ENCODE assay signal across 13 cellular contexts in genomic region chr19:1216756-1217155, GRCh38. TPM values are rescaled to one million over a fixed set of nuclear protein-coding genes. Genes with fewer than 3 reads are reported as not detected.
DNase-seq lines count a peak whose midpoint lies in the region; ATAC-seq, FAIRE-seq and TF ChIP-seq lines count a peak whose summit lies in the region.
"Had no signal": no experiment of that assay in that cellular context is flagged by ENCODE, and none has a peak within 500 bp of the region (broad histone marks: within the 10 kb centered on the region; RNA-seq: fewer than 3 reads in every experiment).

No MANE protein-coding gene starts in this region.

- TF ChIP-seq EP300 in transverse colon (IDR thresholded peaks at IDR 0.05; ENCODE audit: low read depth): no peak

- H3K36me3 ChIP-seq in keratinocyte (ENCODE audit: control insufficient read depth in 2 of 2, extremely low read depth in 1 of 2, insufficient read depth in 2 of 2, low read length in 2 of 2) (peaks cover 14 to 18% of the 10 kb centered on the region in 2 experiments), transverse colon (peaks cover 0 to 10% (median 0%) of the 10 kb centered on the region in 4 donors), MM.1S (replicated peaks; ENCODE audit: insufficient read depth, low read length) (no peaks in the 10 kb centered on the region)

- H3K4me1 ChIP-seq in keratinocyte (ENCODE audit: control insufficient read depth, extremely low read depth, insufficient read depth, low read length): peaks cover 38% of the 10 kb centered on the region
- peaks cover 37 to 70% (median 40%) of the 10 kb centered on the region in 4 donors for H3K4me1 ChIP-seq in transverse colon
- H3K4me1 ChIP-seq in MM.1S (ENCODE audit: low read length): no peaks in the 10 kb centered on the region

- H3K27ac Mint-ChIP-seq in stimulated activated naive CD8-positive, alpha-beta T cell treated with anti-CD3 and anti-CD28 coated beads, Interleukin-15, Interleukin-2, amounts not matched to agents 100 ng/mL and 50 ng/mL, for 24 hours: peak overlapping the region; percentile 55
- H3K27ac Mint-ChIP-seq in stimulated activated naive CD8-positive, alpha-beta T cell treated with anti-CD3 and anti-CD28 coated beads, Interleukin-15, amount 100 ng/mL, for 72 hours: peak overlapping the region in 1 of 2 donors; percentile 34

- no peak overlapping the region for H3K4me3 ChIP-seq in keratinocyte (ENCODE audit: control insufficient read depth in 2 of 3, extremely low read depth in 1 of 3, insufficient read depth in 2 of 3, low read depth in 1 of 3, low read length in 3 of 3)
- H3K4me3 ChIP-seq in transverse colon: no peak overlapping the region
- H3K4me3 ChIP-seq in MM.1S (ENCODE audit: low read length): no peak overlapping the region

- peaks cover 9% of the 10 kb centered on the region for H3K36me3 Mint-ChIP-seq in stimulated activated naive CD8-positive, alpha-beta T cell treated with anti-CD3 and anti-CD28 coated beads, Interleukin-15, Interleukin-2, amounts not matched to agents 100 ng/mL and 50 ng/mL, for 24 hours (ENCODE audit: low read depth)

- H3K4me1 Mint-ChIP-seq in stimulated activated naive CD8-positive, alpha-beta T cell treated with anti-CD3 and anti-CD28 coated beads, Interleukin-15, Interleukin-2, amounts not matched to agents 100 ng/mL and 50 ng/mL, for 24 hours (ENCODE audit: low read depth): peaks cover 16% of the 10 kb centered on the region
- peaks cover 33% of the 10 kb centered on the region for H3K4me1 Mint-ChIP-seq in stimulated activated naive CD8-positive, alpha-beta T cell treated with anti-CD3 and anti-CD28 coated beads, Interleukin-15, amount 100 ng/mL, for 72 hours

- H3K9ac ChIP-seq in keratinocyte (ENCODE audit: control insufficient read depth, extremely low read depth, insufficient read depth, low read length) (no peak overlapping the region), MM.1S (ENCODE audit: low read length) (no peak overlapping the region)

- DNase-seq in stimulated activated naive CD8-positive, alpha-beta T cell treated with anti-CD3 and anti-CD28 coated beads, Interleukin-15, amount 100 ng/mL, for 72 hours: no peak
- DNase-seq in keratinocyte (ENCODE audit: low read depth, low spot score) (no peak), transverse colon (no peak), MM.1S (no peak), GDM1 (lab: John Stamatoyannopoulos, UW) (no peak)
- DNase-seq: amniotic stem cell; DMS153; NCI-H1436 treated with DMSO at 0.1 percent for 48 hours; NCI-H69; stimulated activated CD4-positive, alpha-beta T cell treated with anti-CD3 and anti-CD28 coated beads, Interleukin-4, amount 100 ng/mL, for 1 hour; stimulated activated naive CD4-positive, alpha-beta T cell had no signal

- dilution Hi-C loops in keratinocyte (cut with MboI; ENCODE audit: extremely low pct_ligation_motif_present, low sequenced_read_pairs): no loop called here

- H3K9me3 ChIP-seq in keratinocyte (ENCODE audit: control insufficient read depth, low read depth, low read length): no peaks in the 10 kb centered on the region
- no peaks in the 10 kb centered on the region for H3K9me3 ChIP-seq in transverse colon
- no peaks in the 10 kb centered on the region for H3K9me3 ChIP-seq in MM.1S (replicated peaks; ENCODE audit: insufficient read depth, low read length)

- ATAC-seq in stimulated activated naive CD8-positive, alpha-beta T cell treated with anti-CD3 and anti-CD28 coated beads, Interleukin-15, amount 100 ng/mL, for 72 hours: no peak

- H3K27ac ChIP-seq in keratinocyte (ENCODE audit: control insufficient read depth, insufficient read depth, low read length) (peak overlapping the region; percentile 36), transverse colon (peak overlapping the region; percentile 57 to 88 (median 78)), MM.1S (ENCODE audit: low read length) (no peak overlapping the region)

- no peak for FAIRE-seq in keratinocyte (lab: Jason Lieb, UNC)

- H2AFZ ChIP-seq in keratinocyte (ENCODE audit: control insufficient read depth, low read length) (no peak overlapping the region), MM.1S (ENCODE audit: low read length) (no peak overlapping the region)

- H3K4me2 ChIP-seq in keratinocyte (ENCODE audit: control insufficient read depth, extremely low read depth, insufficient read depth, low read depth, low read length): no peak overlapping the region
- H3K4me2 ChIP-seq in MM.1S (ENCODE audit: low read depth, low read length): no peak overlapping the region

- H3K27me3 ChIP-seq in keratinocyte (ENCODE audit: control insufficient read depth, extremely low read depth, insufficient read depth, low read length) (no peaks in the 10 kb centered on the region), transverse colon (no peaks in the 10 kb centered on the region), MM.1S (replicated peaks; ENCODE audit: insufficient read depth, low read length) (no peaks in the 10 kb centered on the region)

- H3K27me3 Mint-ChIP-seq in stimulated activated naive CD8-positive, alpha-beta T cell treated with anti-CD3 and anti-CD28 coated beads, Interleukin-15, Interleukin-2, amounts not matched to agents 100 ng/mL and 50 ng/mL, for 24 hours: no peaks in the 10 kb centered on the region
- H3K27me3 Mint-ChIP-seq in stimulated activated naive CD8-positive, alpha-beta T cell treated with anti-CD3 and anti-CD28 coated beads, Interleukin-15, amount 100 ng/mL, for 72 hours: no peaks in the 10 kb centered on the region

- H3F3A ChIP-seq in MM.1S (ENCODE audit: insufficient read depth, low read length): no peaks in the 10 kb centered on the region

- no peaks in the 10 kb centered on the region for H3K9me2 ChIP-seq in MM.1S (replicated peaks; ENCODE audit: insufficient read depth, low read length)

- no peak overlapping the region for H3K4me3 Mint-ChIP-seq in stimulated activated naive CD8-positive, alpha-beta T cell treated with anti-CD3 and anti-CD28 coated beads, Interleukin-15, Interleukin-2, amounts not matched to agents 100 ng/mL and 50 ng/mL, for 24 hours
- H3K4me3 Mint-ChIP-seq in stimulated activated naive CD8-positive, alpha-beta T cell treated with anti-CD3 and anti-CD28 coated beads, Interleukin-15, amount 100 ng/mL, for 72 hours: no peak overlapping the region

- intact Hi-C loops in transverse colon (cut with DNase I; ENCODE audit: low total_unique reads): no loop called here

- no peaks in the 10 kb centered on the region for H3K9me3 Mint-ChIP-seq in stimulated activated naive CD8-positive, alpha-beta T cell treated with anti-CD3 and anti-CD28 coated beads, Interleukin-15, Interleukin-2, amounts not matched to agents 100 ng/mL and 50 ng/mL, for 24 hours
- no peaks in the 10 kb centered on the region for H3K9me3 Mint-ChIP-seq in stimulated activated naive CD8-positive, alpha-beta T cell treated with anti-CD3 and anti-CD28 coated beads, Interleukin-15, amount 100 ng/mL, for 72 hours

- no peak for TF ChIP-seq POLR2A in transverse colon (IDR thresholded peaks at IDR 0.05)

- peaks cover 5% of the 10 kb centered on the region for H4K20me1 ChIP-seq in keratinocyte (ENCODE audit: control insufficient read depth, extremely low read depth, insufficient read depth, low read length)
- peaks cover 3% of the 10 kb centered on the region; the same call in 1 of the 2 replicates for H4K20me1 ChIP-seq in MM.1S (ENCODE audit: insufficient read depth, low read length)

- H3K79me2 ChIP-seq in keratinocyte (ENCODE audit: control insufficient read depth, insufficient read depth, low read length): peaks cover 71% of the 10 kb centered on the region
- H3K79me2 ChIP-seq in MM.1S (ENCODE audit: low read length): peaks cover 70% of the 10 kb centered on the region

- in situ Hi-C loops in transverse colon (cut with MboI; ENCODE audit: low pct_ligation_motif_present in 1 of 4, low pct_unique_long_range_greater_than_20kb in 1 of 4, low sequenced_read_pairs in 3 of 4): no loop called here

- TF ChIP-seq CTCF in keratinocyte (optimal IDR thresholded peaks at IDR 0.05 in 1 of 3, IDR thresholded peaks at IDR 0.05 in 1 of 3, conservative IDR thresholded peaks at IDR 0.05 in 1 of 3; ENCODE audit: extremely low read depth in 1 of 3, insufficient read depth in 2 of 3, low read length in 3 of 3) (no peak), transverse colon (IDR thresholded peaks at IDR 0.05) (no peak), MM.1S (IDR thresholded peaks at IDR 0.05; ENCODE audit: low read length) (no peak)

- no peaks in the 10 kb centered on the region for H3K9me1 ChIP-seq in keratinocyte (ENCODE audit: control insufficient read depth, extremely low read depth, insufficient read depth, low read length)

- 78 to 100% methylated on average over 1 to 12 of the region's 12 CpGs for WGBS in transverse colon (ENCODE audit: low coverage in 1 of 2), 2 donors

RNA-seq across cellular contexts. Expression of gene STK11, which starts 11.2 kb away (rescaled TPM):
- 24.6 to 31.4 TPM (median 28.1 TPM) in 3 replicates for polyA plus RNA-seq in keratinocyte
- 21.6 TPM for polyA plus RNA-seq in keratinocyte (2011; ENCODE audit: low read depth)
- polyA plus RNA-seq in keratinocyte (2011; cell fraction: cytosol; rRNA removed): 13.7 and 27.8 TPM in 2 replicates
- polyA plus RNA-seq in keratinocyte (2011; cell fraction: nucleus; rRNA removed): 47.3 and 54.0 TPM in 2 replicates
- polyA plus RNA-seq in keratinocyte (2012; ENCODE audit: low replicate concordance): 26.4 and 38.3 TPM in 2 replicates
- polyA minus RNA-seq in keratinocyte: 19.7 to 42.7 TPM (median 21.9 TPM) in 3 replicates
- polyA minus RNA-seq in keratinocyte (2011; cell fraction: cytosol; rRNA and poly(A)+ RNA removed): 56.2 TPM
- 25.7 and 29.2 TPM in 2 replicates for polyA minus RNA-seq in keratinocyte (2011; cell fraction: nucleus; rRNA and poly(A)+ RNA removed)
- 100 to 1,000 TPM in 3 of 4 donors, 10 to 100 TPM in 1; 93.7 to 152 (median 103) TPM for total RNA-seq in transverse colon

RNA-seq across cellular contexts. Expression of gene CBARP, which starts 21.0 kb away (rescaled TPM):
- polyA plus RNA-seq in keratinocyte: 0.93 to 2.8 TPM (median 1.2 TPM) in 3 replicates
- 0.51 TPM for polyA plus RNA-seq in keratinocyte (2011; ENCODE audit: low read depth)
- 0.55 and 1.9 TPM in 2 replicates for polyA plus RNA-seq in keratinocyte (2011; cell fraction: cytosol; rRNA removed)
- polyA plus RNA-seq in keratinocyte (2011; cell fraction: nucleus; rRNA removed): 3.6 and 6.2 TPM in 2 replicates
- polyA plus RNA-seq in keratinocyte (2012; ENCODE audit: low replicate concordance): 3.5 and 3.6 TPM in 2 replicates
- polyA minus RNA-seq in keratinocyte: 0.30 to 1.2 TPM (median 1.2 TPM) in 3 replicates
- 11.5 TPM for polyA minus RNA-seq in keratinocyte (2011; cell fraction: cytosol; rRNA and poly(A)+ RNA removed)
- 3.4 and 7.1 TPM in 2 replicates for polyA minus RNA-seq in keratinocyte (2011; cell fraction: nucleus; rRNA and poly(A)+ RNA removed)
- total RNA-seq in transverse colon: 1 to 10 TPM in 1 of 4 donors, under 1 TPM in 2, not detected in 1; 0.32 to 5.2 (median 0.68) TPM
- total RNA-seq: mononuclear cell had no signal

RNA-seq across cellular contexts. Expression of gene ATP5F1D, which starts 24.8 kb away (rescaled TPM):
- 51.3 to 95.4 TPM (median 80.0 TPM) in 3 replicates for polyA plus RNA-seq in keratinocyte
- polyA plus RNA-seq in keratinocyte (2011; ENCODE audit: low read depth): 74.6 TPM
- polyA plus RNA-seq in keratinocyte (2011; cell fraction: cytosol; rRNA removed): 33.2 and 137 TPM in 2 replicates
- polyA plus RNA-seq in keratinocyte (2011; cell fraction: nucleus; rRNA removed): 27.1 and 36.2 TPM in 2 replicates
- polyA plus RNA-seq in keratinocyte (2012; ENCODE audit: low replicate concordance): 91.2 and 205 TPM in 2 replicates
- polyA minus RNA-seq in keratinocyte: 23.4 to 39.5 TPM (median 25.4 TPM) in 3 replicates
- 297 TPM for polyA minus RNA-seq in keratinocyte (2011; cell fraction: cytosol; rRNA and poly(A)+ RNA removed)
- 29.9 and 36.3 TPM in 2 replicates for polyA minus RNA-seq in keratinocyte (2011; cell fraction: nucleus; rRNA and poly(A)+ RNA removed)
- 100 to 1,000 TPM; 157 to 650 (median 240) TPM for total RNA-seq in transverse colon

RNA-seq across cellular contexts. Expression of gene MIDN, which starts 31.6 kb away (rescaled TPM):
- 4.7 to 14.1 TPM (median 6.8 TPM) in 3 replicates for polyA plus RNA-seq in keratinocyte
- polyA plus RNA-seq in keratinocyte (2011; ENCODE audit: low read depth): 9.3 TPM
- 3.8 and 6.9 TPM in 2 replicates for polyA plus RNA-seq in keratinocyte (2011; cell fraction: cytosol; rRNA removed)
- 23.5 and 31.4 TPM in 2 replicates for polyA plus RNA-seq in keratinocyte (2011; cell fraction: nucleus; rRNA removed)
- polyA plus RNA-seq in keratinocyte (2012; ENCODE audit: low replicate concordance): 23.0 and 30.3 TPM in 2 replicates
- 5.9 to 26.1 TPM (median 6.6 TPM) in 3 replicates for polyA minus RNA-seq in keratinocyte
- 44.9 TPM for polyA minus RNA-seq in keratinocyte (2011; cell fraction: cytosol; rRNA and poly(A)+ RNA removed)
- polyA minus RNA-seq in keratinocyte (2011; cell fraction: nucleus; rRNA and poly(A)+ RNA removed): 31.4 and 35.8 TPM in 2 replicates
- 100 to 1,000 TPM in 3 of 4 donors, 10 to 100 TPM in 1; 89.4 to 379 (median 116) TPM for total RNA-seq in transverse colon

RNA-seq across cellular contexts. Expression of gene SBNO2, which starts 42.7 kb away (rescaled TPM):
- 10.9 to 19.4 TPM (median 13.1 TPM) in 3 replicates for polyA plus RNA-seq in keratinocyte
- polyA plus RNA-seq in keratinocyte (2011; ENCODE audit: low read depth): 12.9 TPM
- 6.0 and 14.5 TPM in 2 replicates for polyA plus RNA-seq in keratinocyte (2011; cell fraction: cytosol; rRNA removed)
- polyA plus RNA-seq in keratinocyte (2011; cell fraction: nucleus; rRNA removed): 32.2 and 48.0 TPM in 2 replicates
- 17.3 and 24.6 TPM in 2 replicates for polyA plus RNA-seq in keratinocyte (2012; ENCODE audit: low replicate concordance)
- 14.6 to 40.2 TPM (median 23.0 TPM) in 3 replicates for polyA minus RNA-seq in keratinocyte
- 32.6 TPM for polyA minus RNA-seq in keratinocyte (2011; cell fraction: cytosol; rRNA and poly(A)+ RNA removed)
- polyA minus RNA-seq in keratinocyte (2011; cell fraction: nucleus; rRNA and poly(A)+ RNA removed): 36.5 and 41.8 TPM in 2 replicates
- 100 to 1,000 TPM in 1 of 4 donors, 10 to 100 TPM in 3; 34.5 to 142 (median 48.3) TPM for total RNA-seq in transverse colon
